19 cellular contexts compared by ENCODE assay signal in genomic region chr16:16928532-16929101, GRCh38.
"Had no signal": no experiment of that assay in that cellular context is flagged by ENCODE, and none has a peak within 500 bp of the region (broad histone marks: within the 10 kb centered on the region; RNA-seq: fewer than 3 reads in every experiment).

No MANE protein-coding gene starts in this region.

- ATAC-seq: effector memory CD8-positive, alpha-beta T cell; left lobe of liver; right lobe of liver; stimulated activated naive B cell treated with anti-CD40 and anti-IgM and Interleukin-4, amounts not matched to agents 10 μg/mL and 1 μg/mL and 100 μg/mL, for 72 hours; upper lobe of right lung had no signal

- FAIRE-seq: endometrium, frontal cortex, keratinocyte, small intestine had no signal

- H3K9ac ChIP-seq: neural progenitor cell, parathyroid adenoma had no signal

- H3K9me3 ChIP-seq: right lobe of liver, suprapubic skin, transverse colon, upper lobe of right lung had no signal

- H3K4me3 ChIP-seq: lung, neural progenitor cell, right lobe of liver, suprapubic skin, transverse colon, upper lobe of right lung, uterus had no signal

- H3K79me2 ChIP-seq: parathyroid adenoma had no signal

- H3K4me2 ChIP-seq: neural progenitor cell had no signal

- H3K4me1 ChIP-seq: neural progenitor cell, parathyroid adenoma, right lobe of liver, suprapubic skin, transverse colon, upper lobe of right lung, uterus had no signal

- H3K27me3 ChIP-seq: neural progenitor cell, right lobe of liver, transverse colon, upper lobe of right lung, uterus had no signal

- H2AFZ ChIP-seq: neural progenitor cell, parathyroid adenoma had no signal

- H3K36me3 ChIP-seq: neural progenitor cell, right lobe of liver, suprapubic skin, transverse colon, upper lobe of right lung, uterus had no signal

- DNase-seq: cortex of kidney; effector memory CD8-positive, alpha-beta T cell; naive B cell; right lobe of liver; small intestine; stimulated activated CD4-positive, alpha-beta T cell treated with anti-CD3 and anti-CD28 coated beads, Interleukin-15, amount 100 ng/mL, for 24 hours; stimulated activated CD4-positive, alpha-beta T cell treated with anti-CD3 and anti-CD28 coated beads, Interleukin-2, amount 100 ng/mL, for 48 hours; stimulated activated naive B cell treated with anti-CD40 and anti-IgM and Interleukin-4, amounts not matched to agents 10 μg/mL and 1 μg/mL and 100 μg/mL, for 72 hours; transverse colon; upper lobe of right lung; uterus had no signal

- H3K27ac ChIP-seq: neural progenitor cell, parathyroid adenoma, right lobe of liver, suprapubic skin, transverse colon, upper lobe of right lung, uterus had no signal
